Comparison of ENCODE assay signal across 35 cellular contexts in the genomic region with DNA sequence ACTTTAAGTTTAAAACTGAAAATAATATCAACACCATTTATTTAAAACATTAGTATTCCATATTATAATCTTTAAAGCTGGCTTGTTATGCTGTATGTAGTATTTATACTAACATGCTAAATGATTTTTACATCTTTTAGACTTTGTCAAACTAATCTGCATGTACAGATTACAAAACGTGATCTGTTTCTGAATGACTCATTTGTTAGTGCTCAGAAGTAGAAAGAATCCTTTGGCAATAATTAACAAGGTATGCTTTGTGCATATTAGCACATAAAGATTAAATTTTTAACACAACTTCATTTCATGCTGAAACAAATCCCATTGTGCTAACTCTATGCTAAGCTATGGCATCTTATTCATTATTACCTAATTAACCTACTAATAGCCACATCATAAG.
DNase-seq lines count a peak whose midpoint lies in the region; ATAC-seq, FAIRE-seq and TF ChIP-seq lines count a peak whose summit lies in the region.
"Had no signal": no experiment of that assay in that cellular context is flagged by ENCODE, and none has a peak within 500 bp of the region (broad histone marks: within the 10 kb centered on the region; RNA-seq: fewer than 3 reads in every experiment).

No MANE protein-coding gene starts in this region.

- FAIRE-seq in GM12878 (lab: Jason Lieb, UNC) = no peak
- FAIRE-seq: A204.1, A549, D721Med had no signal

- TF ChIP-seq CTCF in GM12878 (IDR thresholded peaks at IDR 0.05 in 2 of 3, conservative IDR thresholded peaks at IDR 0.05 in 1 of 3; ENCODE audit: control insufficient read depth in 2 of 3, extremely low read depth in 1 of 3, insufficient read depth in 1 of 3, low read depth in 3 of 3, low read length in 3 of 3) (no peak), BE2C (IDR thresholded peaks at IDR 0.05; ENCODE audit: low read depth, low read length) (no peak), uterus (IDR thresholded peaks at IDR 0.05) (no peak), Calu3 (IDR thresholded peaks at IDR 0.05; ENCODE audit: unreplicated experiment) (no peak)

- H3K9me3 Mint-ChIP-seq in Calu3 (ENCODE audit: low read depth, unreplicated experiment) = no peaks in the 10 kb centered on the region
- H3K9me3 Mint-ChIP-seq: CD14-positive monocyte; CD4-positive, alpha-beta T cell; CD8-positive, alpha-beta memory T cell; CD8-positive, alpha-beta T cell had no signal

- no peak overlapping the region for H3K4me2 ChIP-seq in GM12878 (ENCODE audit: control insufficient read depth, insufficient read depth)
- H3K4me2 ChIP-seq in neuronal stem cell (ENCODE audit: insufficient read depth, low read length, poor library complexity, severe bottlenecking) = no peak overlapping the region
- H3K4me2 ChIP-seq: A549; BLaER1; BLaER1 treated with 17β-estradiol and CSF1 and Interleukin-3, amounts not matched to agents 10 nM and 100 nM had no signal

- H3K18ac ChIP-seq in neuronal stem cell (ENCODE audit: low read length) = no peak overlapping the region

- H3K4me1 Mint-ChIP-seq in Calu3 (ENCODE audit: low read depth, unreplicated experiment) = no peaks in the 10 kb centered on the region
- H3K4me1 Mint-ChIP-seq: B cell; CD14-positive monocyte; CD4-positive, alpha-beta memory T cell; CD4-positive, CD25-positive, alpha-beta regulatory T cell; CD8-positive, alpha-beta memory T cell had no signal

- H3K36me3 ChIP-seq in GM12878 (ENCODE audit: control insufficient read depth in 2 of 2, insufficient read depth in 2 of 2, low read length in 1 of 2) (no peaks in the 10 kb centered on the region), BE2C (no peaks in the 10 kb centered on the region), neuronal stem cell (replicated peaks in 1 of 2; ENCODE audit: control insufficient read depth in 2 of 2, insufficient read depth in 2 of 2, low read length in 2 of 2) (no peaks in the 10 kb centered on the region), uterus (no peaks in the 10 kb centered on the region)
- H3K36me3 ChIP-seq: BLaER1; BLaER1 treated with 17β-estradiol and CSF1 and Interleukin-3, amounts not matched to agents 10 nM and 100 nM had no signal

- H2BK12ac ChIP-seq in neuronal stem cell (ENCODE audit: low read length) = no peak overlapping the region

- RAD21 ChIA-PET in GM12878 (lab: Charles Lee; ENCODE audit: unreplicated experiment) = interaction anchor here (0.8 to 6.7 kb wide), 25 partner anchors 9 to 356 kb away, joined by 3 to 96 read pairs (median 5); no protein-coding TSS in a partner anchor

- H3K79me2 ChIP-seq in GM12878 (ENCODE audit: control insufficient read depth, insufficient read depth, low read length) = no peaks in the 10 kb centered on the region

- H3K9me3 ChIP-seq in GM12878 (replicated peaks; ENCODE audit: control insufficient read depth, insufficient read depth, low read length) (no peaks in the 10 kb centered on the region), BE2C (no peaks in the 10 kb centered on the region), neuronal stem cell (replicated peaks in 1 of 2; ENCODE audit: control insufficient read depth in 2 of 2, insufficient read depth in 1 of 2, low read depth in 1 of 2, low read length in 2 of 2) (no peaks in the 10 kb centered on the region), uterus (no peaks in the 10 kb centered on the region)
- H3K9me3 ChIP-seq: A549; BLaER1; BLaER1 treated with 17β-estradiol and CSF1 and Interleukin-3, amounts not matched to agents 10 nM and 100 nM; Caco-2 had no signal

- DNase-seq in GM12878 (ENCODE audit: low read depth, low spot score) = no peak
- peak; percentile 11 for DNase-seq in renal cortical epithelial cell (ENCODE audit: low read depth)
- DNase-seq in BE2C = no peak
- no peak for DNase-seq in neuronal stem cell (ENCODE audit: low spot score)
- DNase-seq in uterus = no peak
- no peak for DNase-seq in Calu3
- DNase-seq: 8988T; ACHN; AML-193; C1 segment of cervical spinal cord; Caco-2; CD4-positive, alpha-beta memory T cell; CD4-positive, alpha-beta T cell; CD4-positive, CD25-positive, alpha-beta regulatory T cell; CD8-positive, alpha-beta memory T cell; CD8-positive, alpha-beta T cell; COR-L47; DMS 273 treated with DMSO at 0.1 percent for 48 hours; DMS153; DMS53; DMS79; DMS79 treated with DMSO at 0.1 percent for 48 hours; DND-41; EL had no signal

- H3K36me3 Mint-ChIP-seq in Calu3 (ENCODE audit: insufficient read depth, unreplicated experiment) = no peaks in the 10 kb centered on the region
- H3K36me3 Mint-ChIP-seq: CD14-positive monocyte; CD4-positive, alpha-beta memory T cell; CD4-positive, CD25-positive, alpha-beta regulatory T cell; CD8-positive, alpha-beta memory T cell; CD8-positive, alpha-beta T cell had no signal

- H3K27me3 Mint-ChIP-seq in Calu3 (ENCODE audit: unreplicated experiment) = no peaks in the 10 kb centered on the region
- H3K27me3 Mint-ChIP-seq: CD4-positive, alpha-beta T cell had no signal

- POLR2A ChIA-PET in GM12878 (lab: Charles Lee) = interaction anchor here (1.1 to 4.0 kb wide), 4 partner anchors 12 to 59 kb away, joined by 3 to 36 read pairs (median 6); no protein-coding TSS in a partner anchor

- TF ChIP-seq POLR2A in GM12878 (IDR thresholded peaks at IDR 0.05; ENCODE audit: low read depth, low read length) (no peak), uterus (IDR thresholded peaks at IDR 0.05) (no peak)

- SMC1A ChIA-PET in GM12878 (lab: Charles Lee; ENCODE audit: uncharacterized antibody, unreplicated experiment) = interaction anchor here (0.6 to 6.8 kb wide), 32 partner anchors 17 to 691 kb away, joined by 3 to 116 read pairs (median 8); no protein-coding TSS in a partner anchor

- H3K4me1 ChIP-seq in GM12878 (ENCODE audit: control insufficient read depth, insufficient read depth, low read length) (no peaks in the 10 kb centered on the region), BE2C (no peaks in the 10 kb centered on the region), neuronal stem cell (ENCODE audit: control insufficient read depth in 2 of 2, insufficient read depth in 1 of 2, low read depth in 1 of 2, low read length in 2 of 2) (peaks cover 0 to 7% of the 10 kb centered on the region in 2 donors), uterus (no peaks in the 10 kb centered on the region)
- H3K4me1 ChIP-seq: A549; BLaER1; BLaER1 treated with 17β-estradiol and CSF1 and Interleukin-3, amounts not matched to agents 10 nM and 100 nM; Caco-2 had no signal

- no peak overlapping the region for H2BK15ac ChIP-seq in neuronal stem cell (ENCODE audit: low read length)

- no TSS peak for BruUV-seq in GM12878 (replicated peaks; lab: Mats Ljungman, UMichigan)
- no TSS peak for BruUV-seq in Calu3 (replicated peaks; lab: Mats Ljungman, UMichigan)

- H2AFZ ChIP-seq in GM12878 (ENCODE audit: control insufficient read depth, low read depth, low read length) = no peak overlapping the region
- no peak overlapping the region for H2AFZ ChIP-seq in neuronal stem cell (ENCODE audit: low read length)

- no peak overlapping the region for H2AK5ac ChIP-seq in neuronal stem cell (ENCODE audit: low read depth, low read length)

- no peak overlapping the region for H3K4me3 Mint-ChIP-seq in Calu3 (ENCODE audit: low read depth, unreplicated experiment)
- H3K4me3 Mint-ChIP-seq: B cell; CD14-positive monocyte; CD4-positive, alpha-beta memory T cell; CD4-positive, alpha-beta T cell; CD4-positive, CD25-positive, alpha-beta regulatory T cell; CD8-positive, alpha-beta memory T cell; CD8-positive, alpha-beta T cell had no signal

- in situ Hi-C loops in GM12878 (cut with MboI) = no loop called here

- intact Hi-C loops in GM12878 (cut with micrococcal nuclease; ENCODE audit: unreplicated experiment) (loop anchor here (5.0 to 10.0 kb wide), 3 partner anchors 38 to 360 kb away; no protein-coding TSS in a partner anchor), uterus (cut with DNase I; ENCODE audit: low total_unique reads) (no loop called here), Calu3 (cut with micrococcal nuclease; ENCODE audit: unreplicated experiment) (no loop called here)

- H3K9ac ChIP-seq in GM12878 (ENCODE audit: control insufficient read depth, insufficient read depth, low read length) (no peak overlapping the region), neuronal stem cell (ENCODE audit: low read depth, low read length, poor library complexity) (no peak overlapping the region)
- H3K9ac ChIP-seq: BLaER1; BLaER1 treated with 17β-estradiol and CSF1 and Interleukin-3, amounts not matched to agents 10 nM and 100 nM had no signal

- ATAC-seq in GM18861 (IDR thresholded peaks at IDR 0.05; ENCODE audit: unreplicated experiment) = peak; percentile 51
- ATAC-seq in HG03354 (IDR thresholded peaks at IDR 0.05; ENCODE audit: poor library complexity, severe bottlenecking, unreplicated experiment) = peak; percentile 54
- ATAC-seq in GM12878 = peak; percentile 49
- ATAC-seq: A549; CD8-positive, alpha-beta T cell had no signal

- H3K4ac ChIP-seq in neuronal stem cell (ENCODE audit: low read length) = no peak overlapping the region

- no peak for TF ChIP-seq EP300 in GM12878 (IDR thresholded peaks at IDR 0.05; ENCODE audit: borderline replicate concordance in 1 of 2, control insufficient read depth in 1 of 2, low read depth in 2 of 2, low read length in 2 of 2)

- H4K91ac ChIP-seq in neuronal stem cell (ENCODE audit: low read depth, low read length, poor library complexity) = no peak overlapping the region

- no peak overlapping the region for H3K27ac Mint-ChIP-seq in Calu3 (ENCODE audit: unreplicated experiment)
- H3K27ac Mint-ChIP-seq: B cell; CD14-positive monocyte; CD4-positive, alpha-beta memory T cell; CD4-positive, alpha-beta T cell; CD4-positive, CD25-positive, alpha-beta regulatory T cell; CD8-positive, alpha-beta memory T cell; CD8-positive, alpha-beta T cell had no signal

- CTCF ChIA-PET in GM12878 (lab: Yijun Ruan, JAX) = interaction anchor here (0.8 to 6.8 kb wide), 25 partner anchors 10 to 691 kb away, joined by 3 to 77 read pairs (median 9); no protein-coding TSS in a partner anchor
- CTCF ChIA-PET in Calu3 (lab: Charles Lee) = no interaction called here

- H3K79me1 ChIP-seq in neuronal stem cell (ENCODE audit: low read depth, low read length) = no peaks in the 10 kb centered on the region

- 0% methylated on average over 1 of the region's 1 CpG for WGBS in GM12878 (ENCODE audit: insufficient coverage, insufficient replicate concordance, low lambda C conversion rate, missing lambda C conversion rate)
- no CpG with 5 or more reads among the region's 1 CpG for WGBS in neuronal stem cell (ENCODE audit: extremely low coverage in 2 of 2, insufficient read length in 2 of 2, insufficient replicate concordance in 1 of 2), 2 donors

- H4K20me1 ChIP-seq in GM12878 (ENCODE audit: control insufficient read depth, insufficient read depth) = no peaks in the 10 kb centered on the region
- H4K20me1 ChIP-seq: BLaER1; BLaER1 treated with 17β-estradiol and CSF1 and Interleukin-3, amounts not matched to agents 10 nM and 100 nM had no signal

- no peak overlapping the region for H2BK120ac ChIP-seq in neuronal stem cell (ENCODE audit: low read depth, low read length)

- H3K27me3 ChIP-seq in GM12878 (replicated peaks in 1 of 2; ENCODE audit: control insufficient read depth in 2 of 2, insufficient read depth in 2 of 2, low read length in 1 of 2) (no peaks in the 10 kb centered on the region), BE2C (no peaks in the 10 kb centered on the region), neuronal stem cell (ENCODE audit: control insufficient read depth in 3 of 3, insufficient read depth in 3 of 3, low read depth in 1 of 3, low read length in 3 of 3) (no peaks in the 10 kb centered on the region), uterus (no peaks in the 10 kb centered on the region)
- H3K27me3 ChIP-seq: BLaER1; BLaER1 treated with 17β-estradiol and CSF1 and Interleukin-3, amounts not matched to agents 10 nM and 100 nM had no signal

- no peak overlapping the region for H3K23ac ChIP-seq in neuronal stem cell (ENCODE audit: low read depth, low read length, poor library complexity)

- H3K14ac ChIP-seq in neuronal stem cell (ENCODE audit: low read length) = no peak overlapping the region

- TF ChIP-seq RAD21 in GM12878 (IDR thresholded peaks at IDR 0.05; ENCODE audit: insufficient read depth, low read depth, low read length) = no peak

- H4K8ac ChIP-seq in neuronal stem cell (ENCODE audit: low read depth, low read length) = no peak overlapping the region

- H3K4me3 ChIP-seq in GM12878 = no peak overlapping the region
- no peak overlapping the region for H3K4me3 ChIP-seq in BE2C (ENCODE audit: low read depth, low read length)
- H3K4me3 ChIP-seq in neuronal stem cell (ENCODE audit: low read length in 2 of 2) = no peak overlapping the region
- no peak overlapping the region for H3K4me3 ChIP-seq in uterus
- H3K4me3 ChIP-seq: A549; BLaER1; BLaER1 treated with 17β-estradiol and CSF1 and Interleukin-3, amounts not matched to agents 10 nM and 100 nM had no signal

- H3K27ac ChIP-seq in GM12878 (ENCODE audit: control insufficient read depth, insufficient read depth) (no peak overlapping the region), neuronal stem cell (replicated peaks; ENCODE audit: low read length) (no peak overlapping the region), uterus (no peak overlapping the region)
- H3K27ac ChIP-seq: 22Rv1; A549; BLaER1; BLaER1 treated with 17β-estradiol and CSF1 and Interleukin-3, amounts not matched to agents 10 nM and 100 nM; C4-2B had no signal

- no peak overlapping the region for H2BK5ac ChIP-seq in neuronal stem cell (ENCODE audit: low read length)
